Comparison of ENCODE assay signal across 21 cellular contexts in genomic region chr16:84485255-84486010, GRCh38.
"Had no signal": no experiment of that assay in that cellular context is flagged by ENCODE, and none has a peak within 500 bp of the region (broad histone marks: within the 10 kb centered on the region; RNA-seq: fewer than 3 reads in every experiment).

No MANE protein-coding gene starts in this region.

- H3K4me3 ChIP-seq: adrenal gland, ascending aorta, gastroesophageal sphincter, lower lobe of right lung, prostate gland, thyroid gland had no signal

- H3K27ac Mint-ChIP-seq: activated CD4-positive, alpha-beta T cell treated with anti-CD3 and anti-CD28 coated beads for 36 hours; activated naive CD4-positive, alpha-beta T cell treated with anti-CD3 and anti-CD28 coated beads, Interleukin-2, amount 50 U/mL, for 24 hours; naive thymus-derived CD4-positive, alpha-beta T cell; WTC11 had no signal

- H3K27me3 Mint-ChIP-seq: activated CD4-positive, alpha-beta T cell treated with anti-CD3 and anti-CD28 coated beads for 36 hours; activated naive CD4-positive, alpha-beta T cell treated with anti-CD3 and anti-CD28 coated beads, Interleukin-2, amount 50 U/mL, for 24 hours; naive thymus-derived CD4-positive, alpha-beta T cell had no signal

- H3K9me3 Mint-ChIP-seq: activated naive CD4-positive, alpha-beta T cell treated with anti-CD3 and anti-CD28 coated beads, Interleukin-2, amount 50 U/mL, for 24 hours; naive thymus-derived CD4-positive, alpha-beta T cell; neural crest cell; WTC11 had no signal

- H3K4me1 ChIP-seq: adrenal gland, ascending aorta, lower lobe of right lung, prostate gland, thyroid gland had no signal

- H3K9me3 ChIP-seq: adrenal gland, ascending aorta, gastroesophageal sphincter, lower lobe of right lung, prostate gland, thyroid gland had no signal

- H3K36me3 ChIP-seq: adrenal gland, prostate gland had no signal

- H3K27ac ChIP-seq: adrenal gland, ascending aorta, brain microvascular endothelial cell, epithelial cell of prostate, gastroesophageal sphincter, lower lobe of right lung, prostate gland, thyroid gland had no signal

- H3K27me3 ChIP-seq: adrenal gland, ascending aorta, brain microvascular endothelial cell, gastroesophageal sphincter, thyroid gland had no signal

- DNase-seq: activated CD4-positive, alpha-beta T cell treated with anti-CD3 and anti-CD28 coated beads, Interleukin-2, amount 50 U/mL, for 4 hours; activated gamma-delta T cell treated with Interleukin-2 at 50 U/mL for 16 hours; activated T-cell treated with anti-CD3 and anti-CD28 coated beads for 4 hours; cortex of kidney; lower lobe of right lung; stimulated activated CD4-positive, alpha-beta T cell treated with anti-CD3 and anti-CD28 coated beads, Interleukin-4, amount 100 ng/mL, for 4 hours; T-helper 1 cell; T-helper 9 cell had no signal

- H3K4me1 Mint-ChIP-seq: activated CD4-positive, alpha-beta T cell treated with anti-CD3 and anti-CD28 coated beads for 36 hours; activated naive CD4-positive, alpha-beta T cell treated with anti-CD3 and anti-CD28 coated beads, Interleukin-2, amount 50 U/mL, for 24 hours; WTC11 had no signal

- H3K4me3 Mint-ChIP-seq: activated CD4-positive, alpha-beta T cell treated with anti-CD3 and anti-CD28 coated beads for 36 hours; activated naive CD4-positive, alpha-beta T cell treated with anti-CD3 and anti-CD28 coated beads, Interleukin-2, amount 50 U/mL, for 24 hours; naive thymus-derived CD4-positive, alpha-beta T cell; neural crest cell; WTC11 had no signal

- ATAC-seq: gastroesophageal sphincter; naive thymus-derived CD4-positive, alpha-beta T cell; stimulated activated naive CD8-positive, alpha-beta T cell treated with anti-CD3 and anti-CD28 coated beads, Interleukin-15, Interleukin-2, amounts not matched to agents 100 U/mL and 50 U/mL, for 24 hours had no signal
